Comparison of ENCODE assay signal across 13 cellular contexts in genomic region chr3:160330111-160330510, GRCh38.
DNase-seq lines count a peak whose midpoint lies in the region; ATAC-seq, FAIRE-seq and TF ChIP-seq lines count a peak whose summit lies in the region.
"Had no signal": no experiment of that assay in that cellular context is flagged by ENCODE, and none has a peak within 500 bp of the region (broad histone marks: within the 10 kb centered on the region; RNA-seq: fewer than 3 reads in every experiment).

No MANE protein-coding gene starts in this region.

- H3K4me3 ChIP-seq in ACC112 (ENCODE audit: low read depth, low read length) (no peak overlapping the region), astrocyte (ENCODE audit: insufficient read depth, low read depth, low read length) (no peak overlapping the region), right cardiac atrium (ENCODE audit: low read length) (no peak overlapping the region)
- H3K4me3 ChIP-seq: BLaER1, GM23338 had no signal

- no peak overlapping the region for H3K4me2 ChIP-seq in astrocyte (ENCODE audit: low read length)
- H3K4me2 ChIP-seq: BLaER1, GM23338 had no signal

- peaks cover 12% of the 10 kb centered on the region for H3K4me1 Mint-ChIP-seq in astrocyte (ENCODE audit: low read depth, unreplicated experiment)
- H3K4me1 Mint-ChIP-seq in activated naive CD4-positive, alpha-beta T cell treated with anti-CD3 and anti-CD28 coated beads for 36 hours (ENCODE audit: low read depth) = no peaks in the 10 kb centered on the region
- no peaks in the 10 kb centered on the region for H3K4me1 Mint-ChIP-seq in activated naive CD8-positive, alpha-beta T cell treated with anti-CD3 and anti-CD28 coated beads, Interleukin-2, amount 50 U/mL, for 24 hours
- H3K4me1 Mint-ChIP-seq: CD8-positive, alpha-beta memory T cell had no signal

- H3K36me3 ChIP-seq in ACC112 (ENCODE audit: insufficient read depth, low read length) = no peaks in the 10 kb centered on the region
- no peaks in the 10 kb centered on the region for H3K36me3 ChIP-seq in astrocyte (ENCODE audit: insufficient read depth, low read length)
- H3K36me3 ChIP-seq: BLaER1 had no signal

- H3K9me3 Mint-ChIP-seq in astrocyte (ENCODE audit: unreplicated experiment) = no peaks in the 10 kb centered on the region
- no peaks in the 10 kb centered on the region for H3K9me3 Mint-ChIP-seq in activated naive CD4-positive, alpha-beta T cell treated with anti-CD3 and anti-CD28 coated beads for 36 hours
- peaks cover 10% of the 10 kb centered on the region for H3K9me3 Mint-ChIP-seq in activated naive CD8-positive, alpha-beta T cell treated with anti-CD3 and anti-CD28 coated beads, Interleukin-2, amount 50 U/mL, for 24 hours
- H3K9me3 Mint-ChIP-seq: CD8-positive, alpha-beta memory T cell; GM23338; H9 had no signal

- TF ChIP-seq CTCF in 22Rv1 (IDR thresholded peaks at IDR 0.05) (no peak), astrocyte (IDR thresholded peaks at IDR 0.05; ENCODE audit: insufficient read depth, low read depth, low read length) (no peak)

- H3K9me3 ChIP-seq in astrocyte (ENCODE audit: insufficient read depth, low read depth, low read length) = no peaks in the 10 kb centered on the region
- H3K9me3 ChIP-seq in right cardiac atrium (ENCODE audit: control insufficient read depth, low read length) = no peaks in the 10 kb centered on the region
- H3K9me3 ChIP-seq: BLaER1, Caco-2 had no signal

- no peak overlapping the region for H3K9ac ChIP-seq in astrocyte (ENCODE audit: low read length)
- H3K9ac ChIP-seq: BLaER1 had no signal

- no peaks in the 10 kb centered on the region for H4K20me1 ChIP-seq in astrocyte (ENCODE audit: insufficient read depth, low read length)
- H4K20me1 ChIP-seq: BLaER1 had no signal

- WGBS in right cardiac atrium = 84% methylated on average over 1 of the region's 1 CpG

- no peak overlapping the region for H3K4me3 Mint-ChIP-seq in astrocyte (ENCODE audit: unreplicated experiment)
- H3K4me3 Mint-ChIP-seq in activated naive CD4-positive, alpha-beta T cell treated with anti-CD3 and anti-CD28 coated beads for 36 hours = no peak overlapping the region
- no peak overlapping the region for H3K4me3 Mint-ChIP-seq in activated naive CD8-positive, alpha-beta T cell treated with anti-CD3 and anti-CD28 coated beads, Interleukin-2, amount 50 U/mL, for 24 hours
- H3K4me3 Mint-ChIP-seq: CD8-positive, alpha-beta memory T cell; GM23338; H9 had no signal

- no peak for DNase-seq in astrocyte (ENCODE audit: low read depth)
- peak; percentile 3 for DNase-seq in kidney glomerular epithelial cell (lab: John Stamatoyannopoulos, UW)
- DNase-seq in activated naive CD4-positive, alpha-beta T cell treated with anti-CD3 and anti-CD28 coated beads for 36 hours = no peak
- DNase-seq in right cardiac atrium = no peak
- DNase-seq in activated naive CD8-positive, alpha-beta T cell treated with anti-CD3 and anti-CD28 coated beads, Interleukin-2, amount 50 U/mL, for 24 hours = no peak
- DNase-seq: AML-193; Caco-2; CD8-positive, alpha-beta memory T cell; H9 had no signal

- H2AFZ ChIP-seq in ACC112 (ENCODE audit: low read length, unreplicated experiment) = no peak overlapping the region
- no peak overlapping the region for H2AFZ ChIP-seq in astrocyte (ENCODE audit: low read depth, low read length)
- H2AFZ ChIP-seq: GM23338 had no signal

- no peak for FAIRE-seq in astrocyte (lab: Jason Lieb, UNC)

- H3K4me1 ChIP-seq in ACC112 (ENCODE audit: control insufficient read depth, insufficient read depth, low read length, unreplicated experiment) (peaks cover 27% of the 10 kb centered on the region), astrocyte (ENCODE audit: insufficient read depth, low read length) (peaks cover 9% of the 10 kb centered on the region), right cardiac atrium (ENCODE audit: control insufficient read depth, insufficient read depth, low read length) (no peaks in the 10 kb centered on the region)
- H3K4me1 ChIP-seq: BLaER1, Caco-2 had no signal

- no peak for ATAC-seq in right cardiac atrium
- ATAC-seq in activated naive CD8-positive, alpha-beta T cell treated with anti-CD3 and anti-CD28 coated beads, Interleukin-2, amount 50 U/mL, for 24 hours = no peak
- ATAC-seq: GM23338 had no signal

- no peaks in the 10 kb centered on the region for H3K79me2 ChIP-seq in ACC112 (ENCODE audit: control insufficient read depth, insufficient read depth, low read length, unreplicated experiment)
- H3K79me2 ChIP-seq in astrocyte (ENCODE audit: insufficient read depth, low read length) = no peaks in the 10 kb centered on the region

- no peaks in the 10 kb centered on the region for H3K36me3 Mint-ChIP-seq in astrocyte (ENCODE audit: low read depth, unreplicated experiment)
- H3K36me3 Mint-ChIP-seq in activated naive CD4-positive, alpha-beta T cell treated with anti-CD3 and anti-CD28 coated beads for 36 hours (ENCODE audit: low read depth) = peaks cover 12% of the 10 kb centered on the region
- H3K36me3 Mint-ChIP-seq in activated naive CD8-positive, alpha-beta T cell treated with anti-CD3 and anti-CD28 coated beads, Interleukin-2, amount 50 U/mL, for 24 hours (ENCODE audit: low read depth) = peaks cover 10% of the 10 kb centered on the region

- H3K27ac ChIP-seq in 22Rv1 (peak overlapping the region; percentile 26; the same call in 1 of the 2 replicates), ACC112 (ENCODE audit: low read depth, low read length) (peak overlapping the region; percentile 88; the same call in 1 of the 2 replicates), astrocyte (ENCODE audit: low read depth, low read length) (no peak overlapping the region), right cardiac atrium (ENCODE audit: low read length) (no peak overlapping the region)
- H3K27ac ChIP-seq: BLaER1 had no signal

- peak overlapping the region; percentile 99 for H3K27ac Mint-ChIP-seq in astrocyte (ENCODE audit: unreplicated experiment)
- H3K27ac Mint-ChIP-seq in activated naive CD4-positive, alpha-beta T cell treated with anti-CD3 and anti-CD28 coated beads for 36 hours = no peak overlapping the region
- H3K27ac Mint-ChIP-seq in activated naive CD8-positive, alpha-beta T cell treated with anti-CD3 and anti-CD28 coated beads, Interleukin-2, amount 50 U/mL, for 24 hours = no peak overlapping the region
- H3K27ac Mint-ChIP-seq: CD8-positive, alpha-beta memory T cell; GM23338; H9 had no signal

- H3K27me3 ChIP-seq in ACC112 (ENCODE audit: insufficient read depth, low read length) = no peaks in the 10 kb centered on the region
- no peaks in the 10 kb centered on the region for H3K27me3 ChIP-seq in astrocyte (ENCODE audit: insufficient read depth, low read length)
- no peaks in the 10 kb centered on the region for H3K27me3 ChIP-seq in right cardiac atrium (ENCODE audit: control insufficient read depth, insufficient read depth)
- H3K27me3 ChIP-seq: BLaER1 had no signal

- CTCF ChIA-PET in activated naive CD4-positive, alpha-beta T cell treated with anti-CD3 and anti-CD28 coated beads for 36 hours (lab: Charles Lee) = interaction anchor here (0.7 kb wide), 1 partner anchor 325 kb away, joined by 3 read pairs; no protein-coding TSS in a partner anchor

- H3K27me3 Mint-ChIP-seq in astrocyte (ENCODE audit: low read depth, unreplicated experiment) = no peaks in the 10 kb centered on the region
- no peaks in the 10 kb centered on the region for H3K27me3 Mint-ChIP-seq in activated naive CD4-positive, alpha-beta T cell treated with anti-CD3 and anti-CD28 coated beads for 36 hours (ENCODE audit: low read depth)
- H3K27me3 Mint-ChIP-seq in activated naive CD8-positive, alpha-beta T cell treated with anti-CD3 and anti-CD28 coated beads, Interleukin-2, amount 50 U/mL, for 24 hours = no peaks in the 10 kb centered on the region
- H3K27me3 Mint-ChIP-seq: CD8-positive, alpha-beta memory T cell had no signal

- intact Hi-C loops in activated naive CD4-positive, alpha-beta T cell treated with anti-CD3 and anti-CD28 coated beads for 36 hours (cut with micrococcal nuclease) = no loop called here
- intact Hi-C loops in right cardiac atrium (cut with DNase I) = no loop called here

Comparison
In these comparisons a context has a peak if more than half of its experiments do, and no peak if none do; other contexts are left out.
1. H3K27ac ChIP-seq: peak in 22Rv1 (single experiment) and ACC112 (single experiment); none in astrocyte (single experiment) and right cardiac atrium (single experiment).